8 cellular contexts compared by ENCODE assay signal in the genomic region with DNA sequence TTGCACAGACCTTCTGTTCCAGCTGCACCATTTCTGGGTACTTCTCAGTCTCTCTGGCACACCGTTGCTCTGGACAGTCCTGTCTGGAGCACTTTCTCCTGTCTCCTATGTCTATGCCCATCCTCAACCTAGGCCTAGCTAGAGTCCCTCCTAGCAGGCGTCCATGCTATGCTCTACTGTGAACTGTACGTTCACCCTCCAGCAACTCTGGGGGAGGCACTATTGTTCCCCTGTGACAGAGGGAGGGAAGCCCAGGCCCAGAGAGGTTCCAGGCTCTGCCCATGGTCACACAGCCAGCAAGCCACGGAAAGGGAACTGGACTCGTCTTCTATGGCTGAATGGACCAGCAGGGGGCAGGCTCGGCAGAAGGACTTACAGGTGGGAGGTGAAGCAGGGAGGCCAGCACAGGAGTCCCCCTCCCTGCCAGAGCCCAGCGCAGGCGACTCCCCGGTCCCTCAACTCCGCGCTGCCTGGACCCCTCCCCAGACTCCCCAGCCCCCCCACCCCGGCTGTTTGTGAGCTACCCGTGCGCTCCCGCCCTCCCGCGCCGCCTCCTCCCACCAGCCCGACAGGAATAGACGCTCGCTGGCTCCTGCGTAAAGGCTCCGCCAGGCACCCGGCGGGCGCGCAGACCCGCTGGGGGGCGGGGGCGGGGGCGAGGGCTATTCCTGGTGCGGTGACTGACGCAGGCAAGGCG. TPM values are rescaled to one million over a fixed set of nuclear protein-coding genes. Genes with fewer than 3 reads are reported as not detected.
DNase-seq lines count a peak whose midpoint lies in the region; ATAC-seq and TF ChIP-seq lines count a peak whose summit lies in the region.

No MANE protein-coding gene starts in this region.

- TF ChIP-seq CTCF in MM.1S (IDR thresholded peaks at IDR 0.05; ENCODE audit: low read length) (peak; percentile 65), choroid plexus epithelial cell (conservative IDR thresholded peaks at IDR 0.05; ENCODE audit: low read depth, low read length) (peak; percentile 76), right lobe of liver (IDR thresholded peaks at IDR 0.05) (peak; percentile 22 to 50 (median 39))

- H3K9ac ChIP-seq in MM.1S (ENCODE audit: low read length) = no peak overlapping the region

- H3F3A ChIP-seq in MM.1S (ENCODE audit: insufficient read depth, low read length) = no peaks in the 10 kb centered on the region

- no peaks in the 10 kb centered on the region for H4K20me1 ChIP-seq in MM.1S (ENCODE audit: insufficient read depth, low read length)

- H3K4me3 ChIP-seq in MM.1S (ENCODE audit: low read length) (no peak overlapping the region; the same call in 1 of the 2 replicates), choroid plexus epithelial cell (ENCODE audit: low read depth, low read length) (no peak overlapping the region), right lobe of liver (no peak overlapping the region)

- DNase-seq in GDM1 (lab: John Stamatoyannopoulos, UW) (peak; percentile 6), MM.1S (peak; percentile 70), choroid plexus epithelial cell (ENCODE audit: low read depth) (peak; percentile 78), right lobe of liver (peak; percentile 58 to 69 (median 60))
- DNase-seq in activated CD4-positive, CD25-positive, alpha-beta regulatory T cell treated with anti-CD3 and anti-CD28 coated beads, Interleukin-2, amount 50 U/mL, for 72 hours = peak; percentile 64
- peak; percentile 16 for DNase-seq in stimulated activated CD8-positive, alpha-beta memory T cell treated with anti-CD3 and anti-CD28 coated beads, Interleukin-15, amount 100 ng/mL, for 1 hour (ENCODE audit: low read depth)

- no peaks in the 10 kb centered on the region for H3K79me2 ChIP-seq in MM.1S (ENCODE audit: low read length)

- no peaks in the 10 kb centered on the region for H3K4me1 ChIP-seq in MM.1S (ENCODE audit: low read length)
- H3K4me1 ChIP-seq in right lobe of liver = peaks cover 0 to 11% (median 2%) of the 10 kb centered on the region in 4 donors

- H3K9me3 ChIP-seq in MM.1S (replicated peaks; ENCODE audit: insufficient read depth, low read length) = no peaks in the 10 kb centered on the region
- H3K9me3 ChIP-seq in right lobe of liver = no peaks in the 10 kb centered on the region

- no peaks in the 10 kb centered on the region for H3K9me2 ChIP-seq in MM.1S (replicated peaks; ENCODE audit: insufficient read depth, low read length)

- intact Hi-C loops in right lobe of liver (cut with DNase I) = loop anchor here in 1 of 2 donors (10.0 kb wide), 1 partner anchor 190 kb away; no protein-coding TSS in a partner anchor

- whole genome bisulfite sequencing in right lobe of liver (ENCODE audit: insufficient coverage, low coverage, low lambda C conversion rate, missing lambda C conversion rate) = 3% methylated on average over 5 of the region's 34 CpGs

- H3K4me2 ChIP-seq in MM.1S (ENCODE audit: low read depth, low read length) = peak overlapping the region; percentile 99

- no peak overlapping the region for H2AFZ ChIP-seq in MM.1S (ENCODE audit: low read length)

- TF ChIP-seq POLR2A in right lobe of liver (IDR thresholded peaks at IDR 0.05) = no peak

- peak; percentile 3 to 39 (median 20) for ATAC-seq in right lobe of liver
- ATAC-seq in HG03196 (IDR thresholded peaks at IDR 0.05; ENCODE audit: unreplicated experiment) = no peak
- ATAC-seq in HG03039 (IDR thresholded peaks at IDR 0.05; ENCODE audit: unreplicated experiment) = no peak

- no peaks in the 10 kb centered on the region for H3K36me3 ChIP-seq in MM.1S (replicated peaks; ENCODE audit: insufficient read depth, low read length)
- H3K36me3 ChIP-seq in right lobe of liver = no peaks in the 10 kb centered on the region

- H3K27ac ChIP-seq in MM.1S (ENCODE audit: low read length) (no peak overlapping the region), right lobe of liver (no peak overlapping the region)

- peaks cover 80% of the 10 kb centered on the region for H3K27me3 ChIP-seq in MM.1S (replicated peaks; ENCODE audit: insufficient read depth, low read length)
- peaks cover 0 to 20% of the 10 kb centered on the region in 2 donors for H3K27me3 ChIP-seq in right lobe of liver

RNA-seq across cellular contexts. Expression of a gene that starts 1.7 kb away (rescaled TPM):
- 1 to 10 TPM in 1 of 6 experiments, under 1 TPM in 5; 0.31 to 1.2 (median 0.39) TPM for total RNA-seq in right lobe of liver

Comparison
In these comparisons a context has a peak if more than half of its experiments do, and no peak if none do; other contexts are left out.
1. DNase-seq: peak in every context shown above with its lines; median percentile 78 in choroid plexus epithelial cell; 70 in MM.1S; 64 in activated CD4-positive, CD25-positive, alpha-beta regulatory T cell treated with anti-CD3 and anti-CD28 coated beads, Interleukin-2, amount 50 U/mL, for 72 hours; 60 in right lobe of liver; 16 in stimulated activated CD8-positive, alpha-beta memory T cell treated with anti-CD3 and anti-CD28 coated beads, Interleukin-15, amount 100 ng/mL, for 1 hour; 6 in GDM1.
2. ATAC-seq: peak in right lobe of liver (4 of 4); none in HG03196 (single experiment) and HG03039 (single experiment).
3. Peak in every context shown above with its lines, with median percentiles within 50 percentile points of each other: CTCF ChIP-seq.